ENCODE assay signal across 1 cellular context in the genomic region with DNA sequence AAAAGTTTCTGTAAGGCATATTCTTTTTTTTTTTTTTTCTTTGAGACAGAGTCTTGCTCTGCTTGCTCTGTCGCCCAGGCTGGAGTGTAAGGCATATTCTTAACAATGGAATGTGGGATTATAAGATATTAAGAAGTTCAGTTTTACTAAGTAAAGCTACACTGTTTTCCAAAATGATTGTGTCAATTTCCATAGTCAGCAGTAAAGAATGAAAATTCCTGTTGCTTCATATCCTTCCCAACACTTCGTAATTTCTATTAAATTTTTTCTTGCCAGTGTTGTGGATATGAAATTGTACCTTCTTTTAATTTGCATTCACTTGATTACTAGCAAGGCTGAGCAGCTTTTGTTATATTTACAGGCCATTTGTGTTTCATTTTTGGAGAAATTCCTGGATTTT.
TF ChIP-seq lines count a peak whose summit lies in the region.

No MANE protein-coding gene starts in this region.

TF ChIP-seq in HepG2, 621 proteins besides CTCF, POLR2A, EP300 and RAD21:
- TF ChIP-seq SALL1 (CRISPR knock-in tag; IDR thresholded peaks at IDR 0.05) (no peak), MAFF (IDR thresholded peaks at IDR 0.05; ENCODE audit: low read depth, low read length) (peak; percentile 53; the same call in 1 of the 2 replicates), MAFK (conservative IDR thresholded peaks at IDR 0.05 in 1 of 2, IDR thresholded peaks at IDR 0.05 in 1 of 2; ENCODE audit: low read length in 2 of 2) (peak; percentile 31 to 61)
